8 cellular contexts compared by ENCODE assay signal in genomic region chr7:103150192-103150591, GRCh38. TPM values are rescaled to one million over a fixed set of nuclear protein-coding genes. Genes with fewer than 3 reads are reported as not detected.
DNase-seq lines count a peak whose midpoint lies in the region; ATAC-seq and TF ChIP-seq lines count a peak whose summit lies in the region.

No MANE protein-coding gene starts in this region.

- no peak for DNase-seq in CD4-positive, alpha-beta memory T cell
- peak; percentile 9 for DNase-seq in KBM-7
- DNase-seq in memory B cell (ENCODE audit: low spot score in 2 of 2), result no peak
- no peak for DNase-seq in NK-92 treated with Interleukin-12 subunit alpha and Interleukin-12 subunit beta, amount 100 ng/mL, for 24 hours (lab: John Stamatoyannopoulos, UW)
- DNase-seq in NCI-H524 treated with DMSO at 0.1 percent for 48 hours (lab: John Stamatoyannopoulos, UW), result no peak
- no peak for DNase-seq in DMS114 treated with DMSO at 0.1 percent for 48 hours (lab: John Stamatoyannopoulos, UW; ENCODE audit: unreplicated experiment)

- H3K4me1 Mint-ChIP-seq in CD4-positive, alpha-beta memory T cell, result peaks cover 21 to 49% (median 37%) of the 10 kb centered on the region in 4 donors
- peaks cover 21% of the 10 kb centered on the region for H3K4me1 Mint-ChIP-seq in activated T-helper 17 cell treated with anti-CD3 and anti-CD28 coated beads, Interleukin-2, amount 50 U/mL, for 72 hours
- H3K4me1 Mint-ChIP-seq in memory B cell, result peaks cover 28% of the 10 kb centered on the region

- no peak for ATAC-seq in activated T-helper 17 cell treated with anti-CD3 and anti-CD28 coated beads, Interleukin-2, amount 50 U/mL, for 72 hours (replicated peaks)
- ATAC-seq in memory B cell (ENCODE audit: low read depth), result no peak
- no peak for ATAC-seq in GM18505 (IDR thresholded peaks at IDR 0.05; ENCODE audit: unreplicated experiment)

- no peak overlapping the region for H3K4me3 ChIP-seq in CD4-positive, alpha-beta memory T cell (ENCODE audit: low read length in 2 of 2)

- H3K27ac ChIP-seq in CD4-positive, alpha-beta memory T cell (ENCODE audit: low read depth, low read length), result no peak overlapping the region

- H3K4me1 ChIP-seq in CD4-positive, alpha-beta memory T cell (ENCODE audit: insufficient read depth, low read length), result peaks cover 33% of the 10 kb centered on the region

- peaks cover 0 to 7% of the 10 kb centered on the region in 2 donors for H3K36me3 Mint-ChIP-seq in CD4-positive, alpha-beta memory T cell
- H3K36me3 Mint-ChIP-seq in activated T-helper 17 cell treated with anti-CD3 and anti-CD28 coated beads, Interleukin-2, amount 50 U/mL, for 72 hours (ENCODE audit: low read depth), result no peaks in the 10 kb centered on the region
- peaks cover 2% of the 10 kb centered on the region for H3K36me3 Mint-ChIP-seq in memory B cell

- H3K27ac Mint-ChIP-seq in CD4-positive, alpha-beta memory T cell, result peak overlapping the region in 5 of 7 donors; percentile 7 to 92 (median 36)
- peak overlapping the region; percentile 86 for H3K27ac Mint-ChIP-seq in activated T-helper 17 cell treated with anti-CD3 and anti-CD28 coated beads, Interleukin-2, amount 50 U/mL, for 72 hours
- peak overlapping the region; percentile 98 for H3K27ac Mint-ChIP-seq in memory B cell

- POLR2A ChIA-PET in CD4-positive, alpha-beta memory T cell (lab: Charles Lee; ENCODE audit: partially characterized antibody), result interaction anchor here (1.1 to 4.5 kb wide), 2 partner anchors 75 to 130 kb away, joined by 3 to 28 read pairs; partner anchors contain the start of genes ARMC10 and FBXL13

- H3K4me3 Mint-ChIP-seq in CD4-positive, alpha-beta memory T cell, result peak overlapping the region in 7 of 8 donors; percentile 41 to 89 (median 48)
- H3K4me3 Mint-ChIP-seq in activated T-helper 17 cell treated with anti-CD3 and anti-CD28 coated beads, Interleukin-2, amount 50 U/mL, for 72 hours, result peak overlapping the region; percentile 87
- peak overlapping the region; percentile 95 for H3K4me3 Mint-ChIP-seq in memory B cell

- no peaks in the 10 kb centered on the region for H3K27me3 Mint-ChIP-seq in CD4-positive, alpha-beta memory T cell
- H3K27me3 Mint-ChIP-seq in activated T-helper 17 cell treated with anti-CD3 and anti-CD28 coated beads, Interleukin-2, amount 50 U/mL, for 72 hours, result no peaks in the 10 kb centered on the region
- no peaks in the 10 kb centered on the region for H3K27me3 Mint-ChIP-seq in memory B cell

- no peaks in the 10 kb centered on the region for H3K27me3 ChIP-seq in CD4-positive, alpha-beta memory T cell (ENCODE audit: insufficient read depth, low read length)

- no peaks in the 10 kb centered on the region for H3K9me3 Mint-ChIP-seq in CD4-positive, alpha-beta memory T cell
- no peaks in the 10 kb centered on the region for H3K9me3 Mint-ChIP-seq in activated T-helper 17 cell treated with anti-CD3 and anti-CD28 coated beads, Interleukin-2, amount 50 U/mL, for 72 hours
- H3K9me3 Mint-ChIP-seq in memory B cell, result no peaks in the 10 kb centered on the region

- intact Hi-C loops in CD4-positive, alpha-beta memory T cell (cut with micrococcal nuclease), result no loop called here

- no peaks in the 10 kb centered on the region for H3K36me3 ChIP-seq in CD4-positive, alpha-beta memory T cell (ENCODE audit: insufficient read depth, low read length)

- in situ Hi-C loops in KBM-7 (cut with MboI; ENCODE audit: low pct_unique_long_range_greater_than_20kb, low sequenced_read_pairs), result no loop called here

- TF ChIP-seq POLR2A in GM18505 (IDR thresholded peaks at IDR 0.05; ENCODE audit: borderline replicate concordance, extremely low read depth, insufficient read depth, insufficient read length), result no peak

- H3K9me3 ChIP-seq in CD4-positive, alpha-beta memory T cell (ENCODE audit: control insufficient read depth in 1 of 2, low read length in 2 of 2), result no peaks in the 10 kb centered on the region

- CTCF ChIA-PET in CD4-positive, alpha-beta memory T cell (lab: Charles Lee; ENCODE audit: partially characterized antibody), result no interaction called here

RNA-seq across cellular contexts. Expression of gene NAPEPLD, which starts 1.3 kb away (rescaled TPM):
- 10 to 100 TPM; 21.6 to 22.2 TPM for total RNA-seq in CD4-positive, alpha-beta memory T cell
- 10 to 100 TPM in 1 of 2 donors, 1 to 10 TPM in 1; 2.1 to 11.5 TPM for polyA plus RNA-seq in CD4-positive, alpha-beta memory T cell
- total RNA-seq in activated T-helper 17 cell treated with anti-CD3 and anti-CD28 coated beads, Interleukin-2, amount 50 U/mL, for 72 hours, result 10 to 100 TPM in 1 of 2 donors, 1 to 10 TPM in 1; 9.4 to 11.0 TPM

Comparison
In these comparisons a context has a peak if more than half of its experiments do, and no peak if none do; other contexts are left out.
1. H3K27ac Mint-ChIP-seq: peak in every context shown above with its lines; median percentile 98 in memory B cell; 86 in activated T-helper 17 cell treated with anti-CD3 and anti-CD28 coated beads, Interleukin-2, amount 50 U/mL, for 72 hours; 36 in CD4-positive, alpha-beta memory T cell.